Comparison of ENCODE assay signal across 9 cellular contexts in the genomic region with DNA sequence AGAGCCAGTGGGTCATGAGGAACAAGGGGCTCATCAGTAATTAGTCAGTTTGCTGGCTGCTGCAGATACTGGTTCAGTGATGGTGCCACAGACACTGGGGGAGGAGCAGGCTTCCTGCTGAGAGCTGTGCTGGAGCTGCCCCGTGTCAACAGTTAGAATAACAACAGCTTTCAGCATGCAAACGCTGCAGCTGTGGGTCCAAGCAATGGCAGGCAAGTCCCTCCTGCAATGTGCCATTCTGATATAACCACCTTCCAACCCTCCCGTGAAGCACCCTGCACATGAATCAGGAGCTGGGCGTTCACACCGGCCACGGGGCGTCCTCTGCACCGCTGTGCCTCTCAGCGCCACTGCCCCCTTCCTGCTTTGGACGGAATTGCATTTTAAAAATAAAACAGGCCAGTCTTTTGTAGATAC.
DNase-seq lines count a peak whose midpoint lies in the region; ATAC-seq and TF ChIP-seq lines count a peak whose summit lies in the region.
"Had no signal": no experiment of that assay in that cellular context is flagged by ENCODE, and none has a peak within 500 bp of the region (broad histone marks: within the 10 kb centered on the region; RNA-seq: fewer than 3 reads in every experiment).

No MANE protein-coding gene starts in this region.

- H3K27ac ChIP-seq in heart right ventricle (no peak overlapping the region), right cardiac atrium (ENCODE audit: low read length) (no peak overlapping the region), OCI-LY1 (ENCODE audit: low read depth, low read length, poor library complexity, severe bottlenecking) (no peak overlapping the region), iPS-20b (ENCODE audit: low read length) (no peak overlapping the region), upper lobe of right lung (no peak overlapping the region)

- ATAC-seq in heart right ventricle (no peak), right cardiac atrium (no peak), upper lobe of right lung (peak; percentile 64), HG02938 (IDR thresholded peaks at IDR 0.05; ENCODE audit: unreplicated experiment) (no peak)
- no peak for ATAC-seq in activated CD8-positive, alpha-beta memory T cell treated with anti-CD3 and anti-CD28 coated beads, Interleukin-2, amount 10 ng/mL, durations not matched to agents 7 days and 5 days

- H3K36me3 Mint-ChIP-seq in activated CD8-positive, alpha-beta memory T cell treated with anti-CD3 and anti-CD28 coated beads, Interleukin-2, amount 10 ng/mL, durations not matched to agents 7 days and 5 days, result no peaks in the 10 kb centered on the region

- H2AFZ ChIP-seq in OCI-LY1 (ENCODE audit: low read length), result no peak overlapping the region

- no peaks in the 10 kb centered on the region for H3K9me3 Mint-ChIP-seq in activated CD8-positive, alpha-beta memory T cell treated with anti-CD3 and anti-CD28 coated beads, Interleukin-2, amount 10 ng/mL, durations not matched to agents 7 days and 5 days (ENCODE audit: low read depth)

- H3K9ac ChIP-seq in OCI-LY1 (ENCODE audit: low read length), result no peak overlapping the region
- no peak overlapping the region for H3K9ac ChIP-seq in iPS-20b (ENCODE audit: low read depth, low read length)

- WGBS in heart right ventricle, 2 donors, result 5 to 6% methylated on average over 10 of the region's 10 CpGs
- WGBS in right cardiac atrium, result 4% methylated on average over 10 of the region's 10 CpGs

- no peaks in the 10 kb centered on the region for H4K20me1 ChIP-seq in OCI-LY1 (ENCODE audit: insufficient read depth, low read length)

- intact Hi-C loops in heart right ventricle (cut with DNase I), result loop anchor here in 5 of 10 donors (10.0 kb wide), 2 partner anchors 348 to 538 kb away; no protein-coding TSS in a partner anchor
- intact Hi-C loops in right cardiac atrium (cut with DNase I), result loop anchor here in 1 of 4 donors (10.0 kb wide), 1 partner anchor 348 kb away; no protein-coding TSS in a partner anchor
- intact Hi-C loops in upper lobe of right lung (cut with DNase I), result no loop called here

- H3K9me2 ChIP-seq in OCI-LY1 (ENCODE audit: low read depth, low read length), result no peaks in the 10 kb centered on the region

- H3K27me3 ChIP-seq in heart right ventricle (peaks cover 0 to 26% (median 11%) of the 10 kb centered on the region in 7 donors), right cardiac atrium (ENCODE audit: control insufficient read depth, insufficient read depth) (no peaks in the 10 kb centered on the region), OCI-LY1 (ENCODE audit: insufficient read depth, low read length) (no peaks in the 10 kb centered on the region), iPS-20b (ENCODE audit: insufficient read depth, low read length) (no peaks in the 10 kb centered on the region), upper lobe of right lung (peaks cover 5% of the 10 kb centered on the region)

- H3K4me1 ChIP-seq in heart right ventricle (no peaks in the 10 kb centered on the region), right cardiac atrium (ENCODE audit: control insufficient read depth, insufficient read depth, low read length) (no peaks in the 10 kb centered on the region), OCI-LY1 (ENCODE audit: insufficient read depth, low read length, severe bottlenecking) (no peaks in the 10 kb centered on the region), iPS-20b (ENCODE audit: insufficient read depth, low read length) (no peaks in the 10 kb centered on the region; the same call in 1 of the 2 replicates), upper lobe of right lung (no peaks in the 10 kb centered on the region)

- no peak overlapping the region for H3K4me2 ChIP-seq in OCI-LY1 (ENCODE audit: low read length)

- peak in 6 of 9 donors; percentile 12 to 40 (median 28) for TF ChIP-seq CTCF in heart right ventricle (IDR thresholded peaks at IDR 0.05)
- peak; percentile 60 for TF ChIP-seq CTCF in OCI-LY1 (IDR thresholded peaks at IDR 0.05; ENCODE audit: low read length)
- TF ChIP-seq CTCF in upper lobe of right lung (IDR thresholded peaks at IDR 0.05), result peak; percentile 35

- no peak overlapping the region for H3K27ac Mint-ChIP-seq in activated CD8-positive, alpha-beta memory T cell treated with anti-CD3 and anti-CD28 coated beads, Interleukin-2, amount 10 ng/mL, durations not matched to agents 7 days and 5 days

- H3K4me1 Mint-ChIP-seq in activated CD8-positive, alpha-beta memory T cell treated with anti-CD3 and anti-CD28 coated beads, Interleukin-2, amount 10 ng/mL, durations not matched to agents 7 days and 5 days, result no peaks in the 10 kb centered on the region

- DNase-seq in heart right ventricle (no peak), right cardiac atrium (no peak), upper lobe of right lung (peak; percentile 66), inferior parietal cortex (ENCODE audit: extremely low spot score) (no peak)
- no peak for DNase-seq in activated CD8-positive, alpha-beta memory T cell treated with anti-CD3 and anti-CD28 coated beads, Interleukin-2, amount 10 ng/mL, durations not matched to agents 7 days and 5 days
- DNase-seq: EL had no signal

- H3F3A ChIP-seq in OCI-LY1 (ENCODE audit: insufficient read depth, low read length), result no peaks in the 10 kb centered on the region

- CTCF ChIA-PET in activated CD8-positive, alpha-beta memory T cell treated with anti-CD3 and anti-CD28 coated beads, Interleukin-2, amount 10 ng/mL, durations not matched to agents 7 days and 5 days (lab: Charles Lee), result interaction anchor here (0.7 kb wide), 2 partner anchors 333 to 629 kb away, joined by 3 read pairs; no protein-coding TSS in a partner anchor

- no peak overlapping the region for H3K4me3 Mint-ChIP-seq in activated CD8-positive, alpha-beta memory T cell treated with anti-CD3 and anti-CD28 coated beads, Interleukin-2, amount 10 ng/mL, durations not matched to agents 7 days and 5 days

- H3K9me3 ChIP-seq in heart right ventricle, result peaks cover 0 to 39% (median 13%) of the 10 kb centered on the region in 11 donors
- no peaks in the 10 kb centered on the region for H3K9me3 ChIP-seq in right cardiac atrium (ENCODE audit: control insufficient read depth, low read length)
- H3K9me3 ChIP-seq in OCI-LY1 (ENCODE audit: low read length), result no peaks in the 10 kb centered on the region
- H3K9me3 ChIP-seq in iPS-20b (ENCODE audit: insufficient read depth, low read depth, low read length), result no peaks in the 10 kb centered on the region
- peaks cover 13% of the 10 kb centered on the region for H3K9me3 ChIP-seq in upper lobe of right lung

- H3K36me3 ChIP-seq in heart right ventricle (no peaks in the 10 kb centered on the region), OCI-LY1 (ENCODE audit: insufficient read depth, low read length) (no peaks in the 10 kb centered on the region), iPS-20b (ENCODE audit: insufficient read depth, low read depth, low read length) (no peaks in the 10 kb centered on the region), upper lobe of right lung (no peaks in the 10 kb centered on the region)

- no peaks in the 10 kb centered on the region for H3K79me2 ChIP-seq in OCI-LY1 (ENCODE audit: insufficient read depth, low read length)

- peaks cover 13% of the 10 kb centered on the region for H3K27me3 Mint-ChIP-seq in activated CD8-positive, alpha-beta memory T cell treated with anti-CD3 and anti-CD28 coated beads, Interleukin-2, amount 10 ng/mL, durations not matched to agents 7 days and 5 days

- H3K4me3 ChIP-seq in heart right ventricle (no peak overlapping the region), right cardiac atrium (ENCODE audit: low read length) (no peak overlapping the region), OCI-LY1 (ENCODE audit: low read depth, low read length, poor library complexity, severe bottlenecking) (no peak overlapping the region), iPS-20b (ENCODE audit: low read length) (peak overlapping the region; percentile 31; the same call in 1 of the 2 replicates), upper lobe of right lung (no peak overlapping the region)
